Comparison of ENCODE assay signal across 8 cellular contexts in the genomic region with DNA sequence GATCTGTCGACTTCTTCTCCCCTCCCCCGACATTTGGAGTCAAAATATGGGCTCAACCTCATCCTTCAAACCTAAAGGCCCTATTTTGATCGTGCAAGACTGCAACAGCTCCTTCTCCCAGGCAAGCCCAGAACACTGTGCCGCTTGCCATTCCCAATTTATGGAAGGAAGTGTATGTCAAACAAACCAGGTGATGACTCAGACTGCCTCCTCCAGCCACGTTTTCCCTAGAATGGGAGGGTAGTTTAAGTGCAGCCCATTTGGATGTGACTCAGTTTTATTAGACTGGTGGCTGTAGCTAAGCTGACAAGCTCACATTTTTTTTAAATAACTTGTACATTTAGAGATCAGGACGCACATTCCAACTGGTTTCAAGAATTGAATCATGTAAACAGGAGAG.
A peak's percentile ranks its signal among the peaks of the same experiment; 100 is the strongest.
DNase-seq lines count a peak whose midpoint lies in the region; TF ChIP-seq lines count a peak whose summit lies in the region.

No MANE protein-coding gene starts in this region.

- peak overlapping the region; percentile 86 for H2AFZ ChIP-seq in OCI-LY3 (ENCODE audit: low read depth, low read length)

- H3K9ac ChIP-seq in OCI-LY3 (ENCODE audit: low read length): peak overlapping the region; percentile 83

- H3K4me1 ChIP-seq in OCI-LY3 (ENCODE audit: low read length): peaks cover 23% of the 10 kb centered on the region

- H3K36me3 ChIP-seq in OCI-LY3 (replicated peaks; ENCODE audit: low read depth, low read length): peaks cover 16% of the 10 kb centered on the region

- TF ChIP-seq CTCF in Calu3 (IDR thresholded peaks at IDR 0.05; ENCODE audit: unreplicated experiment): no peak
- TF ChIP-seq CTCF in OCI-LY3 (IDR thresholded peaks at IDR 0.05; ENCODE audit: low read depth, low read length): no peak
- no peak for TF ChIP-seq CTCF in dorsolateral prefrontal cortex (IDR thresholded peaks at IDR 0.05 in 54 of 56, conservative IDR thresholded peaks at IDR 0.05 in 2 of 56; ENCODE audit: low read depth in 1 of 56, partially characterized antibody in 56 of 56)

- intact Hi-C loops in Calu3 (cut with micrococcal nuclease; ENCODE audit: unreplicated experiment): loop anchor here (5.0 kb wide), 2 partner anchors 36 to 254 kb away; no protein-coding TSS in a partner anchor
- intact Hi-C loops in dorsolateral prefrontal cortex (cut with DNase I): no loop called here

- peaks cover 62% of the 10 kb centered on the region for H3K36me3 Mint-ChIP-seq in Calu3 (ENCODE audit: insufficient read depth, unreplicated experiment)

- no peaks in the 10 kb centered on the region for H3K9me3 ChIP-seq in OCI-LY3 (ENCODE audit: insufficient read depth, low read length)

- BruUV-seq in Calu3 (replicated peaks; lab: Mats Ljungman, UMichigan): no TSS peak

- peak overlapping the region; percentile 89 for H3K4me3 Mint-ChIP-seq in Calu3 (ENCODE audit: low read depth, unreplicated experiment)

- H3K27ac ChIP-seq in OCI-LY3 (ENCODE audit: low read length) (peak overlapping the region; percentile 96), dorsolateral prefrontal cortex (peak overlapping the region in 22 of 59 donors; percentile 3 to 80 (median 42))

- H3K4me1 Mint-ChIP-seq in Calu3 (ENCODE audit: low read depth, unreplicated experiment): peaks cover 24% of the 10 kb centered on the region

- no peaks in the 10 kb centered on the region for H3K27me3 Mint-ChIP-seq in Calu3 (ENCODE audit: unreplicated experiment)

- H3K27me3 ChIP-seq in OCI-LY3 (ENCODE audit: low read depth, low read length) (no peaks in the 10 kb centered on the region), dorsolateral prefrontal cortex (peaks cover 0 to 97% (median 42%) of the 10 kb centered on the region in 45 donors)

- H3K9me3 Mint-ChIP-seq in Calu3 (ENCODE audit: low read depth, unreplicated experiment): no peaks in the 10 kb centered on the region

- DNase-seq in Calu3 (peak; percentile 45), dorsolateral prefrontal cortex (peak in 2 of 10 donors; percentile 5 to 18), non-pigmented ciliary epithelial cell (ENCODE audit: low read depth) (peak; percentile 87), NCI-H774 (lab: John Stamatoyannopoulos, UW) (no peak), NCI-H1436 (lab: John Stamatoyannopoulos, UW) (no peak), NCI-H1092 treated with DMSO at 0.1 percent for 48 hours (lab: John Stamatoyannopoulos, UW) (no peak), NCI-H446 treated with DMSO at 0.1 percent for 48 hours (lab: John Stamatoyannopoulos, UW) (no peak)

- H3K4me2 ChIP-seq in OCI-LY3 (ENCODE audit: low read length): peak overlapping the region; percentile 97

- CTCF ChIA-PET in Calu3 (lab: Charles Lee): interaction anchor here (0.5 to 0.9 kb wide), 2 partner anchors 23 to 1878 kb away, joined by 3 to 5 read pairs; no protein-coding TSS in a partner anchor

- H3K79me2 ChIP-seq in OCI-LY3 (ENCODE audit: low read length): peaks cover 59% of the 10 kb centered on the region

- peak overlapping the region; percentile 97 for H3K27ac Mint-ChIP-seq in Calu3 (ENCODE audit: unreplicated experiment)

- peak overlapping the region; percentile 88 for H3K4me3 ChIP-seq in OCI-LY3 (ENCODE audit: low read length)
- peak overlapping the region in 48 of 59 donors; percentile 3 to 61 (median 42) for H3K4me3 ChIP-seq in dorsolateral prefrontal cortex

- H4K20me1 ChIP-seq in OCI-LY3 (ENCODE audit: insufficient read depth, low read length): no peaks in the 10 kb centered on the region; the same call in 1 of the 2 replicates

Comparison
In these comparisons a context has a peak if more than half of its experiments do, and no peak if none do; other contexts are left out.
1. DNase-seq: peak in Calu3 (single experiment) and non-pigmented ciliary epithelial cell (single experiment); none in NCI-H774 (single experiment), NCI-H1436 (single experiment), NCI-H1092 treated with DMSO at 0.1 percent for 48 hours (single experiment) and NCI-H446 treated with DMSO at 0.1 percent for 48 hours (single experiment).